ENCODE assay signal across 1 cellular context in the genomic region with DNA sequence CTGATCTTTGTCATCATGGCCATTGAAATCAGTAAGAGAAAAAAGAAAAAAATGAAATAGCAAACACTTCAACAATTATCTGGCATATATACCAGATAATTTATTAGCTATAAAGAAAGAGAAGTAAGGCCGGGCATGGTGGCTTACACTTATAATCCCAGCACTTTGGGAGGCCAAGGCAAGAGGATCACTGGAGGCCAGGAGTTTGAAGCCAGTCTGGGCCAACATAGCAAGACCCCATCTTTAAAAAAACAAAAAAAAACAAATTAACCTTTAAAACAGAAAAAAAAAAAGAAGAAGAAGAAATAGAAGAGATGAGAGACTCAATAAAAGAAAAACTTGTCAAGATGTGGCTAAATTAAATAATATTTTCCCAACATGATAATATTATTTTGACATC.
A peak's percentile ranks its signal among the peaks of the same experiment; 100 is the strongest.
TF ChIP-seq lines count a peak whose summit lies in the region.

No MANE protein-coding gene starts in this region.

TF ChIP-seq in K562, 482 proteins besides CTCF, POLR2A, EP300 and RAD21:
- TF ChIP-seq ZNF76 (CRISPR knock-in tag; IDR thresholded peaks at IDR 0.05; ENCODE audit: borderline replicate concordance) (no peak), RBM34 (IDR thresholded peaks at IDR 0.05; ENCODE audit: borderline replicate concordance, insufficient read depth, low read length) (no peak), ZKSCAN3 (CRISPR knock-in tag; IDR thresholded peaks at IDR 0.05) (no peak), COPS2 (conservative IDR thresholded peaks at IDR 0.05) (no peak), NEUROD1 (IDR thresholded peaks at IDR 0.05; ENCODE audit: borderline replicate concordance, low read depth, low read length, partially characterized antibody) (no peak), IRF2 (CRISPR knock-in tag; IDR thresholded peaks at IDR 0.05) (no peak), RBM25 (IDR thresholded peaks at IDR 0.05; ENCODE audit: low read depth, low read length, severe bottlenecking) (peak; percentile 68), SMARCA5 (IDR thresholded peaks at IDR 0.05) (0 out of 2 replicates have a peak, but pooled peaks have one; percentile 26), ZNF121 (CRISPR knock-in tag; conservative IDR thresholded peaks at IDR 0.05) (peak; percentile 88), BCOR (IDR thresholded peaks at IDR 0.05) (peak; percentile 70), PTTG1 (tag; IDR thresholded peaks at IDR 0.05; ENCODE audit: low read depth) (no peak), NCOA6 (IDR thresholded peaks at IDR 0.05) (no peak), FOS (IDR thresholded peaks at IDR 0.05; ENCODE audit: extremely low read depth, insufficient read length) (no peak)
- TF ChIP-seq, protein P1, sequence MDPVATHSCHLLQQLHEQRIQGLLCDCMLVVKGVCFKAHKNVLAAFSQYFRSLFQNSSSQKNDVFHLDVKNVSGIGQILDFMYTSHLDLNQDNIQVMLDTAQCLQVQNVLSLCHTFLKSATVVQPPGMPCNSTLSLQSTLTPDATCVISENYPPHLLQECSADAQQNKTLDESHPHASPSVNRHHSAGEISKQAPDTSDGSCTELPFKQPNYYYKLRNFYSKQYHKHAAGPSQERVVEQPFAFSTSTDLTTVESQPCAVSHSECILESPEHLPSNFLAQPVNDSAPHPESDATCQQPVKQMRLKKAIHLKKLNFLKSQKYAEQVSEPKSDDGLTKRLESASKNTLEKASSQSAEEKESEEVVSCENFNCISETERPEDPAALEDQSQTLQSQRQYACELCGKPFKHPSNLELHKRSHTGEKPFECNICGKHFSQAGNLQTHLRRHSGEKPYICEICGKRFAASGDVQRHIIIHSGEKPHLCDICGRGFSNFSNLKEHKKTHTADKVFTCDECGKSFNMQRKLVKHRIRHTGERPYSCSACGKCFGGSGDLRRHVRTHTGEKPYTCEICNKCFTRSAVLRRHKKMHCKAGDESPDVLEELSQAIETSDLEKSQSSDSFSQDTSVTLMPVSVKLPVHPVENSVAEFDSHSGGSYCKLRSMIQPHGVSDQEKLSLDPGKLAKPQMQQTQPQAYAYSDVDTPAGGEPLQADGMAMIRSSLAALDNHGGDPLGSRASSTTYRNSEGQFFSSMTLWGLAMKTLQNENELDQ (CRISPR knock-in tag; IDR thresholded peaks at IDR 0.05; ENCODE audit: borderline replicate concordance), result no peak
- TF ChIP-seq, protein P2, sequence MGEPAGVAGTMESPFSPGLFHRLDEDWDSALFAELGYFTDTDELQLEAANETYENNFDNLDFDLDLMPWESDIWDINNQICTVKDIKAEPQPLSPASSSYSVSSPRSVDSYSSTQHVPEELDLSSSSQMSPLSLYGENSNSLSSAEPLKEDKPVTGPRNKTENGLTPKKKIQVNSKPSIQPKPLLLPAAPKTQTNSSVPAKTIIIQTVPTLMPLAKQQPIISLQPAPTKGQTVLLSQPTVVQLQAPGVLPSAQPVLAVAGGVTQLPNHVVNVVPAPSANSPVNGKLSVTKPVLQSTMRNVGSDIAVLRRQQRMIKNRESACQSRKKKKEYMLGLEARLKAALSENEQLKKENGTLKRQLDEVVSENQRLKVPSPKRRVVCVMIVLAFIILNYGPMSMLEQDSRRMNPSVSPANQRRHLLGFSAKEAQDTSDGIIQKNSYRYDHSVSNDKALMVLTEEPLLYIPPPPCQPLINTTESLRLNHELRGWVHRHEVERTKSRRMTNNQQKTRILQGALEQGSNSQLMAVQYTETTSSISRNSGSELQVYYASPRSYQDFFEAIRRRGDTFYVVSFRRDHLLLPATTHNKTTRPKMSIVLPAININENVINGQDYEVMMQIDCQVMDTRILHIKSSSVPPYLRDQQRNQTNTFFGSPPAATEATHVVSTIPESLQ (CRISPR knock-in tag; IDR thresholded peaks at IDR 0.05), result no peak
TF ChIP-seq in K562: peak in this region for 4.
